30 cellular contexts compared by ENCODE assay signal in genomic region chr5:167661605-167662004, GRCh38.
"Had no signal": no experiment of that assay in that cellular context is flagged by ENCODE, and none has a peak within 500 bp of the region (broad histone marks: within the 10 kb centered on the region; RNA-seq: fewer than 3 reads in every experiment).

No MANE protein-coding gene starts in this region.

- H3K79me2 ChIP-seq: parathyroid adenoma had no signal

- ATAC-seq: naive thymus-derived CD8-positive, alpha-beta T cell; natural killer cell treated with Interleukin-12 subunit alpha and Interleukin-12 subunit beta and Interleukin-15 and Interleukin-18, amount 100 ng/mL, for 72 hours; psoas muscle; right cardiac atrium; right lobe of liver; stimulated activated memory B cell treated with anti-CD40 and anti-IgM and Interleukin-4, amounts not matched to agents 10 μg/mL and 1 μg/mL and 100 μg/mL, for 72 hours; stimulated activated naive CD8-positive, alpha-beta T cell treated with anti-CD3 and anti-CD28 coated beads, Interleukin-15, amount 100 ng/mL, for 72 hours; stimulated activated naive CD8-positive, alpha-beta T cell treated with anti-CD3 and anti-CD28 coated beads, Interleukin-15, Interleukin-2, amounts not matched to agents 100 U/mL and 50 U/mL, for 24 hours; upper lobe of right lung had no signal

- H3K4me1 ChIP-seq: parathyroid adenoma, psoas muscle, right lobe of liver, sigmoid colon, spleen, suprapubic skin, testis, tibial artery, transverse colon, upper lobe of right lung, uterus had no signal

- H3K27ac ChIP-seq: ovary, parathyroid adenoma, psoas muscle, right lobe of liver, sigmoid colon, skin epidermis, spleen, suprapubic skin, testis, tibial artery, transverse colon, upper lobe of right lung, uterus had no signal

- H3K27me3 ChIP-seq: ovary, right lobe of liver, sigmoid colon, spleen, suprapubic skin, testis, tibial artery, transverse colon, upper lobe of right lung, uterus had no signal

- DNase-seq: naive thymus-derived CD8-positive, alpha-beta T cell; nephron progenitor cell; occipital lobe; ovary; posterior cingulate gyrus; psoas muscle; right cardiac atrium; right lobe of liver; sigmoid colon; spleen; stimulated activated CD4-positive, alpha-beta T cell treated with anti-CD3 and anti-CD28 coated beads, Interleukin-12 subunit alpha, Interleukin-12 subunit beta, amount 100 ng/mL, for 4 hours; stimulated activated CD4-positive, alpha-beta T cell treated with anti-CD3 and anti-CD28 coated beads, Interleukin-1b, Interleukin-23, amount 100 ng/mL, for 48 hours; stimulated activated CD4-positive, alpha-beta T cell treated with anti-CD3 and anti-CD28 coated beads, Interleukin-4, amount 100 ng/mL, for 1 hour; stimulated activated CD4-positive, alpha-beta T cell treated with anti-CD3 and anti-CD28 coated beads, Interleukin-4, amount 100 ng/mL, for 4 hours; stimulated activated CD8-positive, alpha-beta memory T cell treated with anti-CD3 and anti-CD28 coated beads, Interleukin-4, amount 100 ng/mL, for 48 hours; stimulated activated naive CD4-positive, alpha-beta T cell; stimulated activated naive CD8-positive, alpha-beta T cell treated with anti-CD3 and anti-CD28 coated beads, Interleukin-15, amount 100 ng/mL, for 72 hours; stimulated activated naive CD8-positive, alpha-beta T cell treated with anti-CD3 and anti-CD28 coated beads, Interleukin-15, Interleukin-2, amounts not matched to agents 100 U/mL and 50 U/mL, for 24 hours; substantia nigra; testis; tibial artery; transverse colon; upper lobe of right lung; uterus had no signal

- H2AFZ ChIP-seq: parathyroid adenoma had no signal

- H3K36me3 ChIP-seq: ovary, right lobe of liver, sigmoid colon, spleen, suprapubic skin, tibial artery, transverse colon, upper lobe of right lung, uterus had no signal

- H3K9ac ChIP-seq: parathyroid adenoma had no signal

- H3K4me2 ChIP-seq: smooth muscle cell had no signal

- H3K4me3 ChIP-seq: ovary, psoas muscle, right lobe of liver, sigmoid colon, skin epidermis, smooth muscle cell, spleen, suprapubic skin, testis, tibial artery, transverse colon, upper lobe of right lung, uterus had no signal

- H3K9me3 ChIP-seq: ovary, psoas muscle, right lobe of liver, sigmoid colon, spleen, suprapubic skin, testis, tibial artery, transverse colon, upper lobe of right lung, uterus had no signal
